9 cellular contexts compared by ENCODE assay signal in genomic region chr9:111805841-111806241, GRCh38. TPM values are rescaled to one million over a fixed set of nuclear protein-coding genes. Genes with fewer than 3 reads are reported as not detected.
DNase-seq lines count a peak whose midpoint lies in the region; ATAC-seq and TF ChIP-seq lines count a peak whose summit lies in the region.
"Had no signal": no experiment of that assay in that cellular context is flagged by ENCODE, and none has a peak within 500 bp of the region (broad histone marks: within the 10 kb centered on the region; RNA-seq: fewer than 3 reads in every experiment).

No MANE protein-coding gene starts in this region.

- no peaks in the 10 kb centered on the region for H3K9me3 ChIP-seq in endodermal cell (ENCODE audit: control insufficient read depth, low read length)

- H3K4me3 ChIP-seq in fibroblast of mammary gland (ENCODE audit: control insufficient read depth, low read depth, low read length): no peak overlapping the region
- H3K4me3 ChIP-seq in endodermal cell (ENCODE audit: low read length): no peak overlapping the region

- H3K27ac ChIP-seq in endodermal cell (ENCODE audit: low read depth, low read length): no peak overlapping the region

- H3K27me3 Mint-ChIP-seq in endodermal cell (ENCODE audit: insufficient read depth): peaks cover 67% of the 10 kb centered on the region

- H3K4me1 ChIP-seq in endodermal cell (ENCODE audit: control insufficient read depth, insufficient read depth, low read length): no peaks in the 10 kb centered on the region

- no peak for TF ChIP-seq CTCF in fibroblast of mammary gland (conservative IDR thresholded peaks at IDR 0.05; ENCODE audit: control insufficient read depth, insufficient read depth, low read depth, low read length)
- no peak for TF ChIP-seq CTCF in endodermal cell (conservative IDR thresholded peaks at IDR 0.05)

- H3K9ac ChIP-seq in endodermal cell (ENCODE audit: extremely low read depth, low read length, poor library complexity, severe bottlenecking): no peak overlapping the region

- ATAC-seq in stimulated activated effector memory CD8-positive, alpha-beta T cell treated with anti-CD3 and anti-CD28 coated beads, Interleukin-12 subunit alpha, Interleukin-12 subunit beta, amount 100 ng/mL, for 72 hours: peak; percentile 82

- no peaks in the 10 kb centered on the region for H3K36me3 Mint-ChIP-seq in stimulated activated effector memory CD8-positive, alpha-beta T cell treated with anti-CD3 and anti-CD28 coated beads, Interleukin-12 subunit alpha, Interleukin-12 subunit beta, amount 100 ng/mL, for 72 hours
- no peaks in the 10 kb centered on the region for H3K36me3 Mint-ChIP-seq in endodermal cell (ENCODE audit: low read depth)

- H3K27me3 ChIP-seq in endodermal cell (ENCODE audit: control insufficient read depth, insufficient read depth, low read length, poor library complexity, severe bottlenecking): peaks cover 41% of the 10 kb centered on the region

- H3K36me3 ChIP-seq in endodermal cell (ENCODE audit: control insufficient read depth, insufficient read depth, low read length): no peaks in the 10 kb centered on the region

- DNase-seq in GM04504 (ENCODE audit: low read depth) (peak; percentile 17), RPMI7951 (ENCODE audit: low read depth) (peak; percentile 58), fibroblast of mammary gland (ENCODE audit: low read depth) (peak; percentile 82), endodermal cell (no peak), superior temporal gyrus (ENCODE audit: extremely low spot score) (no peak), NCI-H187 (lab: John Stamatoyannopoulos, UW) (no peak)
- no peak for DNase-seq in stimulated activated effector memory CD8-positive, alpha-beta T cell treated with anti-CD3 and anti-CD28 coated beads, Interleukin-12 subunit alpha, Interleukin-12 subunit beta, amount 100 ng/mL, for 72 hours (ENCODE audit: low spot score in 2 of 2)
- DNase-seq: activated effector memory CD4-positive, alpha-beta T cell treated with Interleukin-2 at 50 U/mL for 16 hours; stimulated activated CD4-positive, alpha-beta T cell treated with anti-CD3 and anti-CD28 coated beads, Interleukin-12 subunit alpha, Interleukin-12 subunit beta, amount 100 ng/mL, for 4 hours had no signal

- WGBS in endodermal cell (ENCODE audit: insufficient coverage in 1 of 2, insufficient read length in 1 of 2), 2 experiments: 87% methylated on average over 4 of the region's 4 CpGs; no CpG with 5 or more reads in 1 of the 2 experiments

- H3K9me3 Mint-ChIP-seq in stimulated activated effector memory CD8-positive, alpha-beta T cell treated with anti-CD3 and anti-CD28 coated beads, Interleukin-12 subunit alpha, Interleukin-12 subunit beta, amount 100 ng/mL, for 72 hours: no peaks in the 10 kb centered on the region
- H3K9me3 Mint-ChIP-seq in endodermal cell: no peaks in the 10 kb centered on the region

- no peak overlapping the region for H3K27ac Mint-ChIP-seq in stimulated activated effector memory CD8-positive, alpha-beta T cell treated with anti-CD3 and anti-CD28 coated beads, Interleukin-12 subunit alpha, Interleukin-12 subunit beta, amount 100 ng/mL, for 72 hours
- no peak overlapping the region for H3K27ac Mint-ChIP-seq in endodermal cell

- H3K4me1 Mint-ChIP-seq in stimulated activated effector memory CD8-positive, alpha-beta T cell treated with anti-CD3 and anti-CD28 coated beads, Interleukin-12 subunit alpha, Interleukin-12 subunit beta, amount 100 ng/mL, for 72 hours: peaks cover 25% of the 10 kb centered on the region
- H3K4me1 Mint-ChIP-seq in endodermal cell: peaks cover 10% of the 10 kb centered on the region

- H3K4me3 Mint-ChIP-seq in stimulated activated effector memory CD8-positive, alpha-beta T cell treated with anti-CD3 and anti-CD28 coated beads, Interleukin-12 subunit alpha, Interleukin-12 subunit beta, amount 100 ng/mL, for 72 hours: no peak overlapping the region
- no peak overlapping the region for H3K4me3 Mint-ChIP-seq in endodermal cell

RNA-seq across cellular contexts. Expression of gene SHOC1, which starts 11.1 kb away (rescaled TPM):
- not detected in 2 replicates for total RNA-seq in RPMI7951 (2014; rRNA removed; shearing (Covaris generic))
- not detected for total RNA-seq in endodermal cell
- not detected for polyA plus RNA-seq in endodermal cell (2013, experiment 1 of 2)
- not detected for polyA plus RNA-seq in endodermal cell (2013, experiment 2 of 2)

Comparison
In these comparisons a context has a peak if more than half of its experiments do, and no peak if none do; other contexts are left out.
1. DNase-seq: peak in GM04504 (single experiment), RPMI7951 (single experiment) and fibroblast of mammary gland (single experiment); none in stimulated activated effector memory CD8-positive, alpha-beta T cell treated with anti-CD3 and anti-CD28 coated beads, Interleukin-12 subunit alpha, Interleukin-12 subunit beta, amount 100 ng/mL, for 72 hours (0 of 2), endodermal cell (single experiment), superior temporal gyrus (single experiment) and NCI-H187 (0 of 2).